In the genomic region with DNA sequence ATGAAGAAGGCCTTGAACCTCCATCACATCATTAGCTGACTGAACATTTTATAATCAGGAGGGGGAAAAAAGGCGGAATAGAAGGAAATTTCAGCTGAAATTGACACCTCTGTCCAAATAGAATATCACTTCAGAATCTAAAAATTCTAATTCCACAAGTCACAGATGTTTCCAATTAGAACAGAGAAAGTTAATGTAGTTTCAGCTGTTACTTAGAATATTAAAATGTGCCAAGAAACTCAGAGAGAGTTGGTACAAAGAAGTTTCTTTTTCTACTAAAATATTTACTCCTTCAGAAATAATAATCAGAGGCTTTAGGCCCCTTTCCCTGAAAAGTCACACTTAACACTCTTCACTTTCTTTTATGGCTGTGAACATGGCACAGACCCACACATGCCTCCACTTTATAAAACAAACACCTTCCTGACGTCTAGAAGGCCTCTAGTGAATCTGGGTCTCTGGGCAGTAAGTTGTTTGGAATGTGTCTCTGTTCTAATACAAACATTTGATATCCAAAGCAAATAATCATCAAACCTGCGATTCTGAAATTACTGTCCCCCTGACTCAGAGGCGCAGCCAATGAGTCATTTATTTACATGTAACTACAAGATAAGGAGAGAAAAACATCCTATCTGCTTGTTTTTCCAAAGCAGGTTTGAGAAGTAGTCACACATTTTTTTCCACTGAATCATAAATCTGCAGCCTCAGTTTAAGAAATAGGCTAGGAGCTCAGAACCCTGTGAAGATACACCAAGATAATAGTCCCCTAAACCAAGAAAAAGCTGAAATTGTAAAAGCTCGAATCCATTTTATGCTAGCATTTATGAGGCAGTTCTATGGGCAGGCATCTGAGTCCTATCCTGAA, we compare ENCODE assay signal across 1 cellular context.
TF ChIP-seq lines count a peak whose summit lies in the region.

No MANE protein-coding gene starts in this region.

TF ChIP-seq in GM23338, 12 proteins besides CTCF, POLR2A, EP300 and RAD21 (continued from another document):
- TF ChIP-seq, protein P1, sequence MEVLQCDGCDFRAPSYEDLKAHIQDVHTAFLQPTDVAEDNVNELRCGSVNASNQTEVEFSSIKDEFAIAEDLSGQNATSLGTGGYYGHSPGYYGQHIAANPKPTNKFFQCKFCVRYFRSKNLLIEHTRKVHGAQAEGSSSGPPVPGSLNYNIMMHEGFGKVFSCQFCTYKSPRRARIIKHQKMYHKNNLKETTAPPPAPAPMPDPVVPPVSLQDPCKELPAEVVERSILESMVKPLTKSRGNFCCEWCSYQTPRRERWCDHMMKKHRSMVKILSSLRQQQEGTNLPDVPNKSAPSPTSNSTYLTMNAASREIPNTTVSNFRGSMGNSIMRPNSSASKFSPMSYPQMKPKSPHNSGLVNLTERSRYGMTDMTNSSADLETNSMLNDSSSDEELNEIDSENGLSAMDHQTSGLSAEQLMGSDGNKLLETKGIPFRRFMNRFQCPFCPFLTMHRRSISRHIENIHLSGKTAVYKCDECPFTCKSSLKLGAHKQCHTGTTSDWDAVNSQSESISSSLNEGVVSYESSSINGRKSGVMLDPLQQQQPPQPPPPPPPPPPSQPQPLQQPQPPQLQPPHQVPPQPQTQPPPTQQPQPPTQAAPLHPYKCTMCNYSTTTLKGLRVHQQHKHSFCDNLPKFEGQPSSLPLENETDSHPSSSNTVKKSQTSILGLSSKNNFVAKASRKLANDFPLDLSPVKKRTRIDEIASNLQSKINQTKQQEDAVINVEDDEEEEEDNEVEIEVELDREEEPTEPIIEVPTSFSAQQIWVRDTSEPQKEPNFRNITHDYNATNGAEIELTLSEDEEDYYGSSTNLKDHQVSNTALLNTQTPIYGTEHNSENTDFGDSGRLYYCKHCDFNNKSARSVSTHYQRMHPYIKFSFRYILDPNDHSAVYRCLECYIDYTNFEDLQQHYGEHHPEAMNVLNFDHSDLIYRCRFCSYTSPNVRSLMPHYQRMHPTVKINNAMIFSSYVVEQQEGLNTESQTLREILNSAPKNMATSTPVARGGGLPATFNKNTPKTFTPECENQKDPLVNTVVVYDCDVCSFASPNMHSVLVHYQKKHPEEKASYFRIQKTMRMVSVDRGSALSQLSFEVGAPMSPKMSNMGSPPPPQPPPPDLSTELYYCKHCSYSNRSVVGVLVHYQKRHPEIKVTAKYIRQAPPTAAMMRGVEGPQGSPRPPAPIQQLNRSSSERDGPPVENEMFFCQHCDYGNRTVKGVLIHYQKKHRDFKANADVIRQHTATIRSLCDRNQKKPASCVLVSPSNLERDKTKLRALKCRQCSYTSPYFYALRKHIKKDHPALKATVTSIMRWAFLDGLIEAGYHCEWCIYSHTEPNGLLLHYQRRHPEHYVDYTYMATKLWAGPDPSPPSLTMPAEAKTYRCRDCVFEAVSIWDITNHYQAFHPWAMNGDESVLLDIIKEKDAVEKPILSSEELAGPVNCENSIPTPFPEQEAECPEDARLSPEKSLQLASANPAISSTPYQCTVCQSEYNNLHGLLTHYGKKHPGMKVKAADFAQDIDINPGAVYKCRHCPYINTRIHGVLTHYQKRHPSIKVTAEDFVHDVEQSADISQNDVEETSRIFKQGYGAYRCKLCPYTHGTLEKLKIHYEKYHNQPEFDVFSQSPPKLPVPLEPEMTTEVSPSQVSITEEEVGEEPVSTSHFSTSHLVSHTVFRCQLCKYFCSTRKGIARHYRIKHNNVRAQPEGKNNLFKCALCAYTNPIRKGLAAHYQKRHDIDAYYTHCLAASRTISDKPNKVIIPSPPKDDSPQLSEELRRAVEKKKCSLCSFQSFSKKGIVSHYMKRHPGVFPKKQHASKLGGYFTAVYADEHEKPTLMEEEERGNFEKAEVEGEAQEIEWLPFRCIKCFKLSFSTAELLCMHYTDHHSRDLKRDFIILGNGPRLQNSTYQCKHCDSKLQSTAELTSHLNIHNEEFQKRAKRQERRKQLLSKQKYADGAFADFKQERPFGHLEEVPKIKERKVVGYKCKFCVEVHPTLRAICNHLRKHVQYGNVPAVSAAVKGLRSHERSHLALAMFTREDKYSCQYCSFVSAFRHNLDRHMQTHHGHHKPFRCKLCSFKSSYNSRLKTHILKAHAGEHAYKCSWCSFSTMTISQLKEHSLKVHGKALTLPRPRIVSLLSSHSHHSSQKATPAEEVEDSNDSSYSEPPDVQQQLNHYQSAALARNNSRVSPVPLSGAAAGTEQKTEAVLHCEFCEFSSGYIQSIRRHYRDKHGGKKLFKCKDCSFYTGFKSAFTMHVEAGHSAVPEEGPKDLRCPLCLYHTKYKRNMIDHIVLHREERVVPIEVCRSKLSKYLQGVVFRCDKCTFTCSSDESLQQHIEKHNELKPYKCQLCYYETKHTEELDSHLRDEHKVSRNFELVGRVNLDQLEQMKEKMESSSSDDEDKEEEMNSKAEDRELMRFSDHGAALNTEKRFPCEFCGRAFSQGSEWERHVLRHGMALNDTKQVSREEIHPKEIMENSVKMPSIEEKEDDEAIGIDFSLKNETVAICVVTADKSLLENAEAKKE (CRISPR knock-in tag; IDR thresholded peaks at IDR 0.05), result no peak
